Comparison of ENCODE assay signal across 15 cellular contexts in genomic region chr5:167633114-167633513, GRCh38.
"Had no signal": no experiment of that assay in that cellular context is flagged by ENCODE, and none has a peak within 500 bp of the region (broad histone marks: within the 10 kb centered on the region; RNA-seq: fewer than 3 reads in every experiment).

No MANE protein-coding gene starts in this region.

- H3K4me1 ChIP-seq: colonic mucosa had no signal

- H3K9me3 ChIP-seq: colonic mucosa, heart right ventricle, neutrophil, SK-N-SH, thyroid gland had no signal

- H3K4me3 ChIP-seq: colonic mucosa, heart right ventricle, thyroid gland had no signal

- H3K9ac ChIP-seq: SK-N-SH had no signal

- ATAC-seq: left ventricle myocardium superior, natural killer cell, sciatic nerve, T-cell had no signal

- H3K36me3 ChIP-seq: colonic mucosa, heart right ventricle, neutrophil, thyroid gland had no signal

- H3K27ac ChIP-seq: colonic mucosa, heart right ventricle, neutrophil had no signal

- H3K27me3 ChIP-seq: colonic mucosa, heart right ventricle, neutrophil, thyroid gland had no signal

- H3K4me2 ChIP-seq: SK-N-SH had no signal

- DNase-seq: activated B cell treated with CpG ODN at 0.5 μM for 24 hours; activated CD4-positive, alpha-beta memory T cell treated with anti-CD3 and anti-CD28 coated beads for 36 hours; activated CD4-positive, alpha-beta T cell treated with anti-CD3 and anti-CD28 coated beads for 4 hours; activated naive CD4-positive, alpha-beta T cell treated with anti-CD3 and anti-CD28 coated beads, Interleukin-2, amount 10 ng/mL, durations not matched to agents 7 days and 5 days; colonic mucosa; heart right ventricle; left ventricle myocardium superior; natural killer cell; SK-N-SH; stimulated activated naive CD4-positive, alpha-beta T cell treated with Interleukin-2 at 50 U/mL for 16 hours; T-cell; T-helper 9 cell; thyroid gland had no signal
